ENCODE assay signal across 13 cellular contexts in genomic region chr16:86823895-86824671, GRCh38.
A peak's percentile ranks its signal among the peaks of the same experiment; 100 is the strongest.
DNase-seq lines count a peak whose midpoint lies in the region; TF ChIP-seq lines count a peak whose summit lies in the region.
"Had no signal": no experiment of that assay in that cellular context is flagged by ENCODE, and none has a peak within 500 bp of the region (broad histone marks: within the 10 kb centered on the region; RNA-seq: fewer than 3 reads in every experiment).

No MANE protein-coding gene starts in this region.

- POLR2A ChIA-PET in AG04449 (lab: Yijun Ruan, JAX) = no interaction called here
- POLR2A ChIA-PET in CD4-positive, alpha-beta memory T cell (lab: Charles Lee; ENCODE audit: partially characterized antibody) = no interaction called here

- peak; percentile 65 for DNase-seq in AG04449 (ENCODE audit: low read depth, low spot score)
- DNase-seq in brain microvascular endothelial cell = peak; percentile 95
- peak; percentile 87 for DNase-seq in kidney epithelial cell (ENCODE audit: low read depth)
- no peak for DNase-seq in stimulated activated naive CD4-positive, alpha-beta T cell treated with Interleukin-2 at 50 U/mL for 16 hours (lab: John Stamatoyannopoulos, UW)
- no peak for DNase-seq in stimulated activated CD4-positive, alpha-beta T cell treated with anti-CD3 and anti-CD28 coated beads, Interleukin-15, amount 100 ng/mL, for 24 hours
- no peak for DNase-seq in NCI-H1694 (lab: John Stamatoyannopoulos, UW)
- DNase-seq in CD4-positive, alpha-beta memory T cell = no peak
- DNase-seq: activated CD4-positive, alpha-beta T cell treated with anti-CD3 and anti-CD28 coated beads, Interleukin-2, amount 10 ng/mL, durations not matched to agents 7 days and 5 days; NCI-H187; SW 1271 had no signal

- H3K27ac Mint-ChIP-seq in CD4-positive, alpha-beta memory T cell = no peak overlapping the region
- H3K27ac Mint-ChIP-seq: activated CD4-positive, alpha-beta T cell treated with anti-CD3 and anti-CD28 coated beads, Interleukin-2, amount 10 ng/mL, durations not matched to agents 7 days and 5 days; B cell had no signal

- intact Hi-C loops in CD4-positive, alpha-beta memory T cell (cut with micrococcal nuclease) = no loop called here

- no peaks in the 10 kb centered on the region for H3K36me3 Mint-ChIP-seq in CD4-positive, alpha-beta memory T cell

- H3K9me3 ChIP-seq in HUES6 (ENCODE audit: control insufficient read depth, insufficient read depth, low read depth, low read length) = no peaks in the 10 kb centered on the region
- H3K9me3 ChIP-seq in CD4-positive, alpha-beta memory T cell (ENCODE audit: control insufficient read depth in 1 of 2, low read length in 2 of 2) = no peaks in the 10 kb centered on the region

- peaks cover 22 to 27% of the 10 kb centered on the region in 2 donors for H3K27me3 Mint-ChIP-seq in CD4-positive, alpha-beta memory T cell

- in situ Hi-C loops in brain microvascular endothelial cell (cut with HindIII; ENCODE audit: low pct_ligation_motif_present, low sequenced_read_pairs) = no loop called here

- H3K4me1 ChIP-seq in HUES6 (ENCODE audit: control insufficient read depth, insufficient read depth, low read length) = peaks cover 33% of the 10 kb centered on the region
- H3K4me1 ChIP-seq in CD4-positive, alpha-beta memory T cell (ENCODE audit: insufficient read depth, low read length) = no peaks in the 10 kb centered on the region
- H3K4me1 ChIP-seq: foreskin keratinocyte had no signal

- H3K4me3 ChIP-seq in AG04449 (ENCODE audit: low read depth, low read length) (no peak overlapping the region), HUES6 (ENCODE audit: low read depth, low read length) (no peak overlapping the region), brain microvascular endothelial cell (ENCODE audit: low read depth, low read length) (no peak overlapping the region), kidney epithelial cell (ENCODE audit: low read depth, low read length) (no peak overlapping the region)
- no peak overlapping the region for H3K4me3 ChIP-seq in CD4-positive, alpha-beta memory T cell (ENCODE audit: low read length in 2 of 2)

- no peaks in the 10 kb centered on the region for H3K4me1 Mint-ChIP-seq in CD4-positive, alpha-beta memory T cell
- H3K4me1 Mint-ChIP-seq: B cell had no signal

- H3K27me3 ChIP-seq in HUES6 (ENCODE audit: control insufficient read depth, insufficient read depth, low read length) = peaks cover 20% of the 10 kb centered on the region; the same call in 1 of the 2 replicates
- no peaks in the 10 kb centered on the region for H3K27me3 ChIP-seq in brain microvascular endothelial cell (replicated peaks)
- no peaks in the 10 kb centered on the region for H3K27me3 ChIP-seq in kidney epithelial cell (ENCODE audit: control insufficient read depth, insufficient read depth, low read length)
- H3K27me3 ChIP-seq in CD4-positive, alpha-beta memory T cell (ENCODE audit: insufficient read depth, low read length) = no peaks in the 10 kb centered on the region

- CTCF ChIA-PET in AG04449 (lab: Yijun Ruan, JAX) = interaction anchor here (1.2 to 2.7 kb wide), 3 partner anchors 10 to 238 kb away, joined by 3 to 11 read pairs (median 3); no protein-coding TSS in a partner anchor
- CTCF ChIA-PET in CD4-positive, alpha-beta memory T cell (lab: Charles Lee; ENCODE audit: partially characterized antibody) = no interaction called here

- peaks cover 0 to 2% (median 0%) of the 10 kb centered on the region in 8 donors for H3K9me3 Mint-ChIP-seq in CD4-positive, alpha-beta memory T cell
- H3K9me3 Mint-ChIP-seq: activated CD4-positive, alpha-beta T cell treated with anti-CD3 and anti-CD28 coated beads, Interleukin-2, amount 10 ng/mL, durations not matched to agents 7 days and 5 days had no signal

- TF ChIP-seq CTCF in AG04449 (IDR thresholded peaks at IDR 0.05; ENCODE audit: insufficient read depth, low read length, missing control alignments) (no peak), brain microvascular endothelial cell (IDR thresholded peaks at IDR 0.05; ENCODE audit: low read depth, low read length, missing control alignments) (no peak), kidney epithelial cell (IDR thresholded peaks at IDR 0.05; ENCODE audit: insufficient read depth, low read length, poor library complexity, severe bottlenecking) (no peak)

- H3K27ac ChIP-seq in HUES6 (ENCODE audit: low read depth, low read length) (no peak overlapping the region), brain microvascular endothelial cell (peak overlapping the region; percentile 85)
- H3K27ac ChIP-seq in CD4-positive, alpha-beta memory T cell (ENCODE audit: low read depth, low read length) = no peak overlapping the region
- H3K27ac ChIP-seq: foreskin keratinocyte had no signal

- H3K36me3 ChIP-seq in HUES6 (ENCODE audit: control insufficient read depth, insufficient read depth, low read length) = no peaks in the 10 kb centered on the region
- no peaks in the 10 kb centered on the region for H3K36me3 ChIP-seq in brain microvascular endothelial cell (replicated peaks)
- H3K36me3 ChIP-seq in kidney epithelial cell (ENCODE audit: control insufficient read depth, insufficient read depth, low read length) = no peaks in the 10 kb centered on the region
- H3K36me3 ChIP-seq in CD4-positive, alpha-beta memory T cell (ENCODE audit: insufficient read depth, low read length) = no peaks in the 10 kb centered on the region

- H3K9ac ChIP-seq in HUES6 (ENCODE audit: low read length) = peak overlapping the region; percentile 12

- no peak overlapping the region for H3K4me3 Mint-ChIP-seq in CD4-positive, alpha-beta memory T cell
- H3K4me3 Mint-ChIP-seq: activated CD4-positive, alpha-beta T cell treated with anti-CD3 and anti-CD28 coated beads, Interleukin-2, amount 10 ng/mL, durations not matched to agents 7 days and 5 days; B cell had no signal

Comparison
In these comparisons a context has a peak if more than half of its experiments do, and no peak if none do; other contexts are left out.
1. DNase-seq: peak in AG04449 (single experiment), brain microvascular endothelial cell (single experiment) and kidney epithelial cell (single experiment); none in stimulated activated naive CD4-positive, alpha-beta T cell treated with Interleukin-2 at 50 U/mL for 16 hours (single experiment), stimulated activated CD4-positive, alpha-beta T cell treated with anti-CD3 and anti-CD28 coated beads, Interleukin-15, amount 100 ng/mL, for 24 hours (single experiment), NCI-H1694 (single experiment) and CD4-positive, alpha-beta memory T cell (0 of 5).